Comparison of ENCODE assay signal across 15 cellular contexts in the genomic region with DNA sequence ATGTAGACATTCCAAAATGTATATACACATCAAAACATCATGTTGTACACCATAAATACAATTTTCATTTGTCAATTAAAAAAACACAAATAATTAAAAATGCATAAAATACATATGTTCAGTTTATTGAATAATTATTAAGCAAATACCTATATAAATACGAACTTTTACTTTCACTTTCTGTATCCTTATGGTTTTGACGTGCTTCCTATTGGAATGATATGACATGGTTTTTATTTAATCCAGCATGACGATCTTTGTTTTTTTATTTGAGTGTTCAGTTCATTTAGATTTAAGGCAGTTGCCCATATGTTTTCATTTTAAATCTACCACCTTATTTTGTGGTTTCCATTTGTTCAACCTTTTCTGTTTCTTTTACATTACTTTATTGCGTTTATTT.
DNase-seq lines count a peak whose midpoint lies in the region; ATAC-seq, FAIRE-seq and TF ChIP-seq lines count a peak whose summit lies in the region.
"Had no signal": no experiment of that assay in that cellular context is flagged by ENCODE, and none has a peak within 500 bp of the region (broad histone marks: within the 10 kb centered on the region; RNA-seq: fewer than 3 reads in every experiment).

No MANE protein-coding gene starts in this region.

- H3F3A ChIP-seq in GM23248 (ENCODE audit: insufficient read depth), result no peaks in the 10 kb centered on the region

- H3K79me2 ChIP-seq in GM23248 (ENCODE audit: insufficient read depth), result no peaks in the 10 kb centered on the region
- no peaks in the 10 kb centered on the region for H3K79me2 ChIP-seq in OCI-LY7 (ENCODE audit: insufficient read depth, low read depth, low read length)

- no peaks in the 10 kb centered on the region for H3K27me3 ChIP-seq in GM23248 (replicated peaks; ENCODE audit: insufficient read depth)
- H3K27me3 ChIP-seq in SJCRH30, result no peaks in the 10 kb centered on the region
- H3K27me3 ChIP-seq: upper lobe of right lung had no signal

- 14% methylated on average over 4 of the region's 4 CpGs for WGBS in GM23248 (ENCODE audit: low coverage in 1 of 2, low lambda C conversion rate in 2 of 2, missing lambda C conversion rate in 2 of 2), 2 experiments

- H3K4me1 Mint-ChIP-seq in mesothelial cell of epicardium, result peaks cover 13% of the 10 kb centered on the region

- H3K4me2 ChIP-seq in GM23248 (ENCODE audit: unreplicated experiment), result peak overlapping the region; percentile 91
- H3K4me2 ChIP-seq in OCI-LY7 (ENCODE audit: low read length), result no peak overlapping the region

- POLR2A ChIA-PET in OCI-LY7 (lab: Charles Lee), result no interaction called here

- H3K36me3 ChIP-seq in GM23248 (ENCODE audit: low read depth) (no peaks in the 10 kb centered on the region), SJCRH30 (no peaks in the 10 kb centered on the region), OCI-LY7 (ENCODE audit: insufficient read depth, low read length) (no peaks in the 10 kb centered on the region)
- H3K36me3 ChIP-seq: upper lobe of right lung had no signal

- H4K20me1 ChIP-seq in GM23248 (ENCODE audit: insufficient read depth) (no peaks in the 10 kb centered on the region), OCI-LY7 (ENCODE audit: insufficient read depth, low read length) (no peaks in the 10 kb centered on the region)

- BruUV-seq in OCI-LY7 (replicated peaks; lab: Mats Ljungman, UMichigan), result no TSS peak

- ATAC-seq in GM21576 (IDR thresholded peaks at IDR 0.05; ENCODE audit: unreplicated experiment), result no peak
- ATAC-seq: left colon, upper lobe of right lung had no signal

- H2AFZ ChIP-seq in GM23248 (peak overlapping the region; percentile 96), OCI-LY7 (ENCODE audit: low read length) (no peak overlapping the region)

- CTCF ChIA-PET in OCI-LY7 (lab: Charles Lee; ENCODE audit: unreplicated experiment), result no interaction called here

- H3K27ac Mint-ChIP-seq in mesothelial cell of epicardium, result no peak overlapping the region

- H3K36me3 Mint-ChIP-seq in mesothelial cell of epicardium, result no peaks in the 10 kb centered on the region

- in situ Hi-C loops in GM23248 (cut with MboI), result no loop called here

- H3K9me3 ChIP-seq in GM23248 (ENCODE audit: low read depth) (no peaks in the 10 kb centered on the region), SJCRH30 (replicated peaks) (no peaks in the 10 kb centered on the region), OCI-LY7 (ENCODE audit: low read length) (no peaks in the 10 kb centered on the region)
- H3K9me3 ChIP-seq: upper lobe of right lung had no signal

- peaks cover 26% of the 10 kb centered on the region for H3K9me3 Mint-ChIP-seq in mesothelial cell of epicardium

- H3K4me3 Mint-ChIP-seq in mesothelial cell of epicardium, result no peak overlapping the region

- no peaks in the 10 kb centered on the region for H3K9me2 ChIP-seq in GM23248 (ENCODE audit: insufficient read depth)
- H3K9me2 ChIP-seq in OCI-LY7 (ENCODE audit: insufficient read depth, low read length), result no peaks in the 10 kb centered on the region

- peak overlapping the region; percentile 73 for H3K9ac ChIP-seq in GM23248

- DNase-seq in GM23248 (peak; percentile 49), SJCRH30 (peak in 1 of 2 experiments; percentile 20), fibroblast of peridontal ligament (ENCODE audit: extremely low read depth) (peak; percentile 39), putamen (ENCODE audit: low spot score) (no peak), mesothelial cell of epicardium (ENCODE audit: low spot score in 2 of 2, unreplicated experiment in 2 of 2) (no peak), OCI-LY7 (ENCODE audit: low spot score) (no peak)
- DNase-seq: amniotic stem cell; glutamatergic neuron; KBM-7; left colon; Right ventricle myocardium superior; stimulated activated CD4-positive, alpha-beta T cell treated with anti-CD3 and anti-CD28 coated beads, Interleukin-15, amount 100 ng/mL, for 24 hours; upper lobe of right lung had no signal

- H3K4me3 ChIP-seq in GM23248 (peak overlapping the region; percentile 78), SJCRH30 (peak overlapping the region; percentile 39), OCI-LY7 (ENCODE audit: low read depth, low read length, poor library complexity, severe bottlenecking) (no peak overlapping the region)
- H3K4me3 ChIP-seq: upper lobe of right lung had no signal

- H3K27ac ChIP-seq in GM23248 (no peak overlapping the region), SJCRH30 (peak overlapping the region; percentile 42), OCI-LY7 (ENCODE audit: low read depth, low read length, poor library complexity, severe bottlenecking) (no peak overlapping the region)
- H3K27ac ChIP-seq: upper lobe of right lung had no signal

- peaks cover 5% of the 10 kb centered on the region for H3K27me3 Mint-ChIP-seq in mesothelial cell of epicardium (ENCODE audit: low read depth)

- H3K4me1 ChIP-seq in GM23248 (ENCODE audit: insufficient read depth) (0 out of 2 replicates have a peak, but pooled peaks cover 3% of the 10 kb centered on the region), SJCRH30 (no peaks in the 10 kb centered on the region; the same call in 1 of the 2 replicates), OCI-LY7 (ENCODE audit: insufficient read depth, low read length, poor library complexity, severe bottlenecking) (no peaks in the 10 kb centered on the region)
- H3K4me1 ChIP-seq: upper lobe of right lung had no signal

- intact Hi-C loops in OCI-LY7 (cut with micrococcal nuclease; ENCODE audit: unreplicated experiment), result no loop called here

- peak; percentile 95 for FAIRE-seq in A204.1 (lab: Jason Lieb, UNC)

- TF ChIP-seq CTCF in mesothelial cell of epicardium (IDR thresholded peaks at IDR 0.05; ENCODE audit: unreplicated experiment) (no peak), OCI-LY7 (conservative IDR thresholded peaks at IDR 0.05; ENCODE audit: low read length) (no peak)

Comparison
In these comparisons a context has a peak if more than half of its experiments do, and no peak if none do; other contexts are left out.
1. DNase-seq: peak in GM23248 (single experiment) and fibroblast of peridontal ligament (single experiment); none in putamen (single experiment), mesothelial cell of epicardium (0 of 2) and OCI-LY7 (single experiment).